1 cellular context compared by ENCODE assay signal in the genomic region with DNA sequence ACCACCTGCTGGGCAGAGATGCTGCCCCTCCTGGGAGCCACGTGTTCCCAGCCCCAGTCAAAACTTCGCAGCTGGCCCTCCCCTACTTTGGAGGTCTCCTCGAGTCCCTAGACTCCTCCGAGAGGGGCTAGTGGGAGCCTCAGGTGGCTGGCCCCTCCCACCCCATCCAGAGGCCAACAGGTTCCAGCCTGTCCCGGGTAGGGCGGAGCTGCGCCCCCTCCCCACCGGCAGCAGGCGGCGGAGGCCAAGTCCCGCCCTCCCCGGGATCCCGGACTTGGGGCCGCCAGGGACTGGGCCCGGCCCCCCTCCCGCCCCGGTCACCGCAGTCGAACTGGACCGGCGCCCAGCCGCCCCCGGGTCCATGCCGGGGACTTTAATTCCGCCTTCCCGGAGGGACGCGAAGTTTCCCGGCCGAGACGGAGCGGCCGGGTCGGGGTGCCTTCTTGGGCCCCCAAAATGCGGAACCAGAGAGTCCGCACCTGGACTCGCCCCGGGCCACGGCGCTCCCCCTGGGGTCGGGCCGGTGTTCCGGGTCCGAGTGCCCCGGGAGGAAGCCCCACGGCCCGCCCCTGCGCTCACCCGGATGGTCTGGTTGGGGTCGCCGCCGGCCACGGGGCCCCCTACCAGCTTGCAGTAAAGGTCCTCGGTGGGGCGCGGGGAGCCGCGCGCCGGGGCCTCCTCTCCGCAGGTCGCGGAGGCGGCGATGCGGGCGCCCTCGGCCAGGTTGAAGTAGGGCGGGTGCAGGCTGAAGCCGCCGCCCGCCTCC.
A peak's percentile ranks its signal among the peaks of the same experiment; 100 is the strongest.
TF ChIP-seq lines count a peak whose summit lies in the region.

No MANE protein-coding gene starts in this region.

TF ChIP-seq in HepG2, 621 proteins besides CTCF, POLR2A, EP300 and RAD21 (continues in another document):
- TF ChIP-seq NR2C2 (CRISPR knock-in tag; IDR thresholded peaks at IDR 0.05; ENCODE audit: borderline replicate concordance) (no peak), PHF20 (CRISPR knock-in tag; IDR thresholded peaks at IDR 0.05) (peak; percentile 57), ZNF652 (CRISPR knock-in tag; IDR thresholded peaks at IDR 0.05; ENCODE audit: borderline replicate concordance, low read depth) (no peak), ZBTB2 (CRISPR knock-in tag; IDR thresholded peaks at IDR 0.05; ENCODE audit: low read depth) (peak; percentile 96), ZNF558 (CRISPR knock-in tag; IDR thresholded peaks at IDR 0.05; ENCODE audit: borderline replicate concordance) (0 out of 2 replicates have a peak, but pooled peaks have one; percentile 40), ZNF331 (CRISPR knock-in tag; IDR thresholded peaks at IDR 0.05) (no peak), CENPT (CRISPR knock-in tag; IDR thresholded peaks at IDR 0.05; ENCODE audit: low read depth) (no peak), ZNF550 (CRISPR knock-in tag; IDR thresholded peaks at IDR 0.05; ENCODE audit: borderline replicate concordance) (0 out of 2 replicates have a peak, but pooled peaks have one; percentile 15), ZIK1 (CRISPR knock-in tag; IDR thresholded peaks at IDR 0.05; ENCODE audit: borderline replicate concordance, low read depth) (no peak), HOXD1 (CRISPR knock-in tag; IDR thresholded peaks at IDR 0.05) (peak; percentile 81; the same call in 1 of the 2 replicates), ZNF350 (CRISPR knock-in tag; IDR thresholded peaks at IDR 0.05; ENCODE audit: borderline replicate concordance, low read depth) (0 out of 2 replicates have a peak, but pooled peaks have one; percentile 24), ZEB1 (IDR thresholded peaks at IDR 0.05; ENCODE audit: insufficient replicate concordance, low read depth) (peak; percentile 45), PAWR (CRISPR knock-in tag; IDR thresholded peaks at IDR 0.05; ENCODE audit: borderline replicate concordance) (no peak), NFE2 (CRISPR knock-in tag; IDR thresholded peaks at IDR 0.05) (no peak), TARDBP (CRISPR knock-in tag; IDR thresholded peaks at IDR 0.05) (peak; percentile 70; the same call in 1 of the 2 replicates), RFX1 (IDR thresholded peaks at IDR 0.05) (no peak), ZNF253 (CRISPR knock-in tag; IDR thresholded peaks at IDR 0.05; ENCODE audit: borderline replicate concordance) (0 out of 2 replicates have a peak, but pooled peaks have one; percentile 52), TBL1XR1 (IDR thresholded peaks at IDR 0.05; ENCODE audit: borderline replicate concordance, low read length, partially characterized antibody) (no peak), AKAP8 (CRISPR knock-in tag; IDR thresholded peaks at IDR 0.05) (peak; percentile 56; the same call in 1 of the 2 replicates), ZNF552 (CRISPR knock-in tag; IDR thresholded peaks at IDR 0.05; ENCODE audit: borderline replicate concordance) (0 out of 2 replicates have a peak, but pooled peaks have one; percentile 52), ZNF891 (CRISPR knock-in tag; IDR thresholded peaks at IDR 0.05) (no peak), HOMEZ (CRISPR knock-in tag; IDR thresholded peaks at IDR 0.05; ENCODE audit: low read depth) (peak; percentile 41; the same call in 1 of the 2 replicates), ZNF660 (CRISPR knock-in tag; IDR thresholded peaks at IDR 0.05; ENCODE audit: borderline replicate concordance, low read depth) (no peak), NFATC3 (CRISPR knock-in tag; IDR thresholded peaks at IDR 0.05) (no peak), ZFP37 (CRISPR knock-in tag; IDR thresholded peaks at IDR 0.05; ENCODE audit: borderline replicate concordance) (no peak), ZNF329 (CRISPR knock-in tag; IDR thresholded peaks at IDR 0.05; ENCODE audit: low read depth) (0 out of 2 replicates have a peak, but pooled peaks have one; percentile 4), SCMH1 (CRISPR knock-in tag; IDR thresholded peaks at IDR 0.05; ENCODE audit: borderline replicate concordance) (no peak)
- TF ChIP-seq, protein P1, sequence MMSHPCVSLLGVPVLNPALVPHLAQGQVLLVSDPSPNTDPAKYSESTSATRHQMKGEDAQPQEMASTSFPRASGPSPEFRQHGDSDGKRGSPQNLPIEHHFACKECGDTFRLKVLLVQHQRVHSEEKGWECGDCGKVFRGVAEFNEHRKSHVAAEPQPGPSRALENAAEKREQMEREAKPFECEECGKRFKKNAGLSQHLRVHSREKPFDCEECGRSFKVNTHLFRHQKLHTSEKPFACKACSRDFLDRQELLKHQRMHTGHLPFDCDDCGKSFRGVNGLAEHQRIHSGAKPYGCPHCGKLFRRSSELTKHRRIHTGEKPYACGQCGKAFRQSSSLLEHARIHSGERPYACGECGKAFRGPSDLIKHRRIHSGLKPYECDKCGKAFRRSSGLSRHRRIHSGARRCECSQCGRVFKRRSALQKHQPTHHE (CRISPR knock-in tag; IDR thresholded peaks at IDR 0.05; ENCODE audit: borderline replicate concordance): peak; percentile 76; the same call in 1 of the 2 replicates
- TF ChIP-seq, protein P2, sequence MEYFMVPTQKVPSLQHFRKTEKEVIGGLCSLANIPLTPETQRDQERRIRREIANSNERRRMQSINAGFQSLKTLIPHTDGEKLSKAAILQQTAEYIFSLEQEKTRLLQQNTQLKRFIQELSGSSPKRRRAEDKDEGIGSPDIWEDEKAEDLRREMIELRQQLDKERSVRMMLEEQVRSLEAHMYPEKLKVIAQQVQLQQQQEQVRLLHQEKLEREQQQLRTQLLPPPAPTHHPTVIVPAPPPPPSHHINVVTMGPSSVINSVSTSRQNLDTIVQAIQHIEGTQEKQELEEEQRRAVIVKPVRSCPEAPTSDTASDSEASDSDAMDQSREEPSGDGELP (IDR thresholded peaks at IDR 0.05; ENCODE audit: borderline replicate concordance, low read depth): peak; percentile 58; the same call in 1 of the 2 replicates
- TF ChIP-seq, protein P3, sequence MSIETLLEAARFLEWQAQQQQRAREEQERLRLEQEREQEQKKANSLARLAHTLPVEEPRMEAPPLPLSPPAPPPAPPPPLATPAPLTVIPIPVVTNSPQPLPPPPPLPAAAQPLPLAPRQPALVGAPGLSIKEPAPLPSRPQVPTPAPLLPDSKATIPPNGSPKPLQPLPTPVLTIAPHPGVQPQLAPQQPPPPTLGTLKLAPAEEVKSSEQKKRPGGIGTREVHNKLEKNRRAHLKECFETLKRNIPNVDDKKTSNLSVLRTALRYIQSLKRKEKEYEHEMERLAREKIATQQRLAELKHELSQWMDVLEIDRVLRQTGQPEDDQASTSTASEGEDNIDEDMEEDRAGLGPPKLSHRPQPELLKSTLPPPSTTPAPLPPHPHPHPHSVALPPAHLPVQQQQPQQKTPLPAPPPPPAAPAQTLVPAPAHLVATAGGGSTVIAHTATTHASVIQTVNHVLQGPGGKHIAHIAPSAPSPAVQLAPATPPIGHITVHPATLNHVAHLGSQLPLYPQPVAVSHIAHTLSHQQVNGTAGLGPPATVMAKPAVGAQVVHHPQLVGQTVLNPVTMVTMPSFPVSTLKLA (IDR thresholded peaks at IDR 0.05): peak; percentile 47
- TF ChIP-seq, protein P4, sequence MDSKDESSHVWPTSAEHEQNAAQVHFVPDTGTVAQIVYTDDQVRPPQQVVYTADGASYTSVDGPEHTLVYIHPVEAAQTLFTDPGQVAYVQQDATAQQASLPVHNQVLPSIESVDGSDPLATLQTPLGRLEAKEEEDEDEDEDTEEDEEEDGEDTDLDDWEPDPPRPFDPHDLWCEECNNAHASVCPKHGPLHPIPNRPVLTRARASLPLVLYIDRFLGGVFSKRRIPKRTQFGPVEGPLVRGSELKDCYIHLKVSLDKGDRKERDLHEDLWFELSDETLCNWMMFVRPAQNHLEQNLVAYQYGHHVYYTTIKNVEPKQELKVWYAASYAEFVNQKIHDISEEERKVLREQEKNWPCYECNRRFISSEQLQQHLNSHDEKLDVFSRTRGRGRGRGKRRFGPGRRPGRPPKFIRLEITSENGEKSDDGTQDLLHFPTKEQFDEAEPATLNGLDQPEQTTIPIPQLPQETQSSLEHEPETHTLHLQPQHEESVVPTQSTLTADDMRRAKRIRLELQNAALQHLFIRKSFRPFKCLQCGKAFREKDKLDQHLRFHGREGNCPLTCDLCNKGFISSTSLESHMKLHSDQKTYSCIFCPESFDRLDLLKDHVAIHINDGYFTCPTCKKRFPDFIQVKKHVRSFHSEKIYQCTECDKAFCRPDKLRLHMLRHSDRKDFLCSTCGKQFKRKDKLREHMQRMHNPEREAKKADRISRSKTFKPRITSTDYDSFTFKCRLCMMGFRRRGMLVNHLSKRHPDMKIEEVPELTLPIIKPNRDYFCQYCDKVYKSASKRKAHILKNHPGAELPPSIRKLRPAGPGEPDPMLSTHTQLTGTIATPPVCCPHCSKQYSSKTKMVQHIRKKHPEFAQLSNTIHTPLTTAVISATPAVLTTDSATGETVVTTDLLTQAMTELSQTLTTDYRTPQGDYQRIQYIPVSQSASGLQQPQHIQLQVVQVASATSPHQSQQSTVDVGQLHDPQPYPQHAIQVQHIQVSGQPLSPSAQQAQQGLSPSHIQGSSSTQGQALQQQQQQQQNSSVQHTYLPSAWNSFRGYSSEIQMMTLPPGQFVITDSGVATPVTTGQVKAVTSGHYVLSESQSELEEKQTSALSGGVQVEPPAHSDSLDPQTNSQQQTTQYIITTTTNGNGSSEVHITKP (CRISPR knock-in tag; IDR thresholded peaks at IDR 0.05; ENCODE audit: low read depth): no peak
- TF ChIP-seq, protein P5, sequence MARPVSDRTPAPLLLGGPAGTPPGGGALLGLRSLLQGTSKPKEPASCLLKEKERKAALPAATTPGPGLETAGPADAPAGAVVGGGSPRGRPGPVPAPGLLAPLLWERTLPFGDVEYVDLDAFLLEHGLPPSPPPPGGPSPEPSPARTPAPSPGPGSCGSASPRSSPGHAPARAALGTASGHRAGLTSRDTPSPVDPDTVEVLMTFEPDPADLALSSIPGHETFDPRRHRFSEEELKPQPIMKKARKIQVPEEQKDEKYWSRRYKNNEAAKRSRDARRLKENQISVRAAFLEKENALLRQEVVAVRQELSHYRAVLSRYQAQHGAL (CRISPR knock-in tag; IDR thresholded peaks at IDR 0.05; ENCODE audit: not compliant biosample characterization): peak; percentile 25
- TF ChIP-seq, protein P6, sequence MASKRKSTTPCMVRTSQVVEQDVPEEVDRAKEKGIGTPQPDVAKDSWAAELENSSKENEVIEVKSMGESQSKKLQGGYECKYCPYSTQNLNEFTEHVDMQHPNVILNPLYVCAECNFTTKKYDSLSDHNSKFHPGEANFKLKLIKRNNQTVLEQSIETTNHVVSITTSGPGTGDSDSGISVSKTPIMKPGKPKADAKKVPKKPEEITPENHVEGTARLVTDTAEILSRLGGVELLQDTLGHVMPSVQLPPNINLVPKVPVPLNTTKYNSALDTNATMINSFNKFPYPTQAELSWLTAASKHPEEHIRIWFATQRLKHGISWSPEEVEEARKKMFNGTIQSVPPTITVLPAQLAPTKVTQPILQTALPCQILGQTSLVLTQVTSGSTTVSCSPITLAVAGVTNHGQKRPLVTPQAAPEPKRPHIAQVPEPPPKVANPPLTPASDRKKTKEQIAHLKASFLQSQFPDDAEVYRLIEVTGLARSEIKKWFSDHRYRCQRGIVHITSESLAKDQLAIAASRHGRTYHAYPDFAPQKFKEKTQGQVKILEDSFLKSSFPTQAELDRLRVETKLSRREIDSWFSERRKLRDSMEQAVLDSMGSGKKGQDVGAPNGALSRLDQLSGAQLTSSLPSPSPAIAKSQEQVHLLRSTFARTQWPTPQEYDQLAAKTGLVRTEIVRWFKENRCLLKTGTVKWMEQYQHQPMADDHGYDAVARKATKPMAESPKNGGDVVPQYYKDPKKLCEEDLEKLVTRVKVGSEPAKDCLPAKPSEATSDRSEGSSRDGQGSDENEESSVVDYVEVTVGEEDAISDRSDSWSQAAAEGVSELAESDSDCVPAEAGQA (IDR thresholded peaks at IDR 0.05; ENCODE audit: low read depth): no peak
- TF ChIP-seq, protein P6 (CRISPR knock-in tag; IDR thresholded peaks at IDR 0.05; ENCODE audit: borderline replicate concordance): peak; percentile 76; the same call in 1 of the 2 replicates
